ENCODE assay signal across 1 cellular context in the genomic region with DNA sequence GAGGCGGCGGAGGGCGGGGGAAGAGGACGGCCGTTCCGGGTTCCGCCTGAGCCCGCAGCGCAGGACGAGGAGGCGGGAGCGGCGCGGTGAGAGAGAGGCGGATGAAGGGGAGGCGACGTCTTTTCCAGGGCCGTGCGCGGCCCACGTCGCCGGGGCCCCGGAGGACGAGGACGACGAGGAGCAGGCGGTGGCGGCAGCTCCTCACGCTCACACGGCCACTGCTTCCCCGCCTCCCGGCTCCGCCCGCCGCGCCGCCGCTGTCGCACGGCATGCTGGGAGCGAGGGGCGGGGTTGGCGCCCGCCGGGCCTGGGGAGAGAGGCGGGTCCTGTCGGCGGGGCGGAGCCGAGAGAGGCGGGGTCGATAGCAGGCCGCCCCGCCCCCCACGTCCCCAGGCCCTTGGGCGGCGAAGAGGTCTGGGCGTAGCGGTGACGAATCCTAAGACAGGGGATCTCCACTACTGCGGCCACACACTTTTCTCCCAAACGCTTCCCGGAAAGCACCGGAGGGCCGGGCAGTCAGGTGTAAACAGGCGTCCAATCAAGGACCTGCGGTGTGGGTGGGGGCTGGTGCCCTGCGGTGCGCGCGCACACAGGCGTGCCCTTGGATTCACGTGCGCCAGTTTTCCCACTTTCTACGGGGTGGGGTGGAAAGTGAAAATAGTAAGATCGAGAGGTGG.
A peak's percentile ranks its signal among the peaks of the same experiment; 100 is the strongest.
TF ChIP-seq lines count a peak whose summit lies in the region.
"Not testable (repeated sequence)": the region's sequence is repeated elsewhere in the genome, so short reads cannot be mapped to it uniquely, and the experiment has no call there.

Gene SMG1 (minus strand): TSS at position 220 of the 677 bp plus-strand sequence. CDS start 367 bp downstream, outside the sequence.

TF ChIP-seq in HepG2, 621 proteins besides CTCF, POLR2A, EP300 and RAD21 (continued from another document and continues in another):
- TF ChIP-seq TFAP4 (IDR thresholded peaks at IDR 0.05; ENCODE audit: borderline replicate concordance, low read depth) (peak; percentile 69), IRX3 (CRISPR knock-in tag; IDR thresholded peaks at IDR 0.05; ENCODE audit: borderline replicate concordance, low read depth) (peak; percentile 85; the same call in 1 of the 2 replicates), HOXA3 (CRISPR knock-in tag; IDR thresholded peaks at IDR 0.05) (peak; percentile 87), MXD3 (CRISPR knock-in tag; IDR thresholded peaks at IDR 0.05) (peak; percentile 91), LCORL (IDR thresholded peaks at IDR 0.05) (peak; percentile 78), LCORL (CRISPR knock-in tag; IDR thresholded peaks at IDR 0.05) (peak; percentile 95; the same call in 1 of the 2 replicates), ZSCAN9 (CRISPR knock-in tag; IDR thresholded peaks at IDR 0.05; ENCODE audit: borderline replicate concordance) (peak; percentile 60; the same call in 1 of the 2 replicates), ARID4A (CRISPR knock-in tag; IDR thresholded peaks at IDR 0.05; ENCODE audit: borderline replicate concordance) (peak; percentile 92), GATAD2A (CRISPR knock-in tag; IDR thresholded peaks at IDR 0.05) (peak; percentile 70), ZNF772 (CRISPR knock-in tag; IDR thresholded peaks at IDR 0.05) (peak; percentile 91), ZNF746 (CRISPR knock-in tag; IDR thresholded peaks at IDR 0.05) (peak; percentile 95), SPEN (CRISPR knock-in tag; IDR thresholded peaks at IDR 0.05; ENCODE audit: low read depth) (peak; percentile 84), ZNF235 (CRISPR knock-in tag; IDR thresholded peaks at IDR 0.05; ENCODE audit: borderline replicate concordance) (peak; percentile 98), ARNTL (CRISPR knock-in tag; IDR thresholded peaks at IDR 0.05) (peak; percentile 97), RARG (CRISPR knock-in tag; IDR thresholded peaks at IDR 0.05; ENCODE audit: low read depth) (peak; percentile 79), ZNF224 (CRISPR knock-in tag; IDR thresholded peaks at IDR 0.05) (peak; percentile 95; the same call in 1 of the 2 replicates), MEIS1 (CRISPR knock-in tag; IDR thresholded peaks at IDR 0.05; ENCODE audit: borderline replicate concordance) (peak; percentile 84; the same call in 1 of the 2 replicates), REST (IDR thresholded peaks at IDR 0.05; ENCODE audit: borderline replicate concordance in 1 of 2, low read depth in 1 of 2, low read length in 2 of 2) (peak in 1 of 2 experiments; percentile 49; a peak in 1 of 4 replicates), TCF12 (CRISPR knock-in tag; IDR thresholded peaks at IDR 0.05) (peak; percentile 94), ZNF790 (CRISPR knock-in tag; IDR thresholded peaks at IDR 0.05; ENCODE audit: borderline replicate concordance) (peak; percentile 98), SP4 (CRISPR knock-in tag; IDR thresholded peaks at IDR 0.05) (peak; percentile 98), ZNF431 (CRISPR knock-in tag; IDR thresholded peaks at IDR 0.05; ENCODE audit: borderline replicate concordance, low read depth) (peak; percentile 91; the same call in 1 of the 2 replicates), ZNF580 (CRISPR knock-in tag; IDR thresholded peaks at IDR 0.05; ENCODE audit: borderline replicate concordance, low read depth) (peak; percentile 96), RFXAP (CRISPR knock-in tag; IDR thresholded peaks at IDR 0.05; ENCODE audit: borderline replicate concordance) (peak; percentile 64), ZNF709 (CRISPR knock-in tag; IDR thresholded peaks at IDR 0.05) (peak; percentile 92), U2AF1 (optimal IDR thresholded peaks at IDR 0.05; ENCODE audit: low read depth, low read length) (peak; percentile 38), ZFP36L1 (CRISPR knock-in tag; IDR thresholded peaks at IDR 0.05) (peak; percentile 97), SRY (CRISPR knock-in tag; IDR thresholded peaks at IDR 0.05) (peak; percentile 96), ERF (CRISPR knock-in tag; IDR thresholded peaks at IDR 0.05) (peak; percentile 89; the same call in 1 of the 2 replicates), ARHGAP35 (CRISPR knock-in tag; IDR thresholded peaks at IDR 0.05; ENCODE audit: borderline replicate concordance) (peak; percentile 90)
- TF ChIP-seq, protein P1, sequence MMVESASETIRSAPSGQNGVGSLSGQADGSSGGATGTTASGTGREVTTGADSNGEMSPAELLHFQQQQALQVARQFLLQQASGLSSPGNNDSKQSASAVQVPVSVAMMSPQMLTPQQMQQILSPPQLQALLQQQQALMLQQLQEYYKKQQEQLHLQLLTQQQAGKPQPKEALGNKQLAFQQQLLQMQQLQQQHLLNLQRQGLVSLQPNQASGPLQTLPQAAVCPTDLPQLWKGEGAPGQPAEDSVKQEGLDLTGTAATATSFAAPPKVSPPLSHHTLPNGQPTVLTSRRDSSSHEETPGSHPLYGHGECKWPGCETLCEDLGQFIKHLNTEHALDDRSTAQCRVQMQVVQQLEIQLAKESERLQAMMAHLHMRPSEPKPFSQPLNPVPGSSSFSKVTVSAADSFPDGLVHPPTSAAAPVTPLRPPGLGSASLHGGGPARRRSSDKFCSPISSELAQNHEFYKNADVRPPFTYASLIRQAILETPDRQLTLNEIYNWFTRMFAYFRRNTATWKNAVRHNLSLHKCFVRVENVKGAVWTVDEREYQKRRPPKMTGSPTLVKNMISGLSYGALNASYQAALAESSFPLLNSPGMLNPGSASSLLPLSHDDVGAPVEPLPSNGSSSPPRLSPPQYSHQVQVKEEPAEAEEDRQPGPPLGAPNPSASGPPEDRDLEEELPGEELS (CRISPR knock-in tag; IDR thresholded peaks at IDR 0.05) = peak; percentile 66; the same call in 1 of the 2 replicates
- TF ChIP-seq, protein P2, sequence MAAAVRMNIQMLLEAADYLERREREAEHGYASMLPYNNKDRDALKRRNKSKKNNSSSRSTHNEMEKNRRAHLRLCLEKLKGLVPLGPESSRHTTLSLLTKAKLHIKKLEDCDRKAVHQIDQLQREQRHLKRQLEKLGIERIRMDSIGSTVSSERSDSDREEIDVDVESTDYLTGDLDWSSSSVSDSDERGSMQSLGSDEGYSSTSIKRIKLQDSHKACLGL (CRISPR knock-in tag; IDR thresholded peaks at IDR 0.05) = peak; percentile 97
- not testable (repeated sequence) for TF ChIP-seq TCF12 (IDR thresholded peaks at IDR 0.05)
- TF ChIP-seq, protein P3, sequence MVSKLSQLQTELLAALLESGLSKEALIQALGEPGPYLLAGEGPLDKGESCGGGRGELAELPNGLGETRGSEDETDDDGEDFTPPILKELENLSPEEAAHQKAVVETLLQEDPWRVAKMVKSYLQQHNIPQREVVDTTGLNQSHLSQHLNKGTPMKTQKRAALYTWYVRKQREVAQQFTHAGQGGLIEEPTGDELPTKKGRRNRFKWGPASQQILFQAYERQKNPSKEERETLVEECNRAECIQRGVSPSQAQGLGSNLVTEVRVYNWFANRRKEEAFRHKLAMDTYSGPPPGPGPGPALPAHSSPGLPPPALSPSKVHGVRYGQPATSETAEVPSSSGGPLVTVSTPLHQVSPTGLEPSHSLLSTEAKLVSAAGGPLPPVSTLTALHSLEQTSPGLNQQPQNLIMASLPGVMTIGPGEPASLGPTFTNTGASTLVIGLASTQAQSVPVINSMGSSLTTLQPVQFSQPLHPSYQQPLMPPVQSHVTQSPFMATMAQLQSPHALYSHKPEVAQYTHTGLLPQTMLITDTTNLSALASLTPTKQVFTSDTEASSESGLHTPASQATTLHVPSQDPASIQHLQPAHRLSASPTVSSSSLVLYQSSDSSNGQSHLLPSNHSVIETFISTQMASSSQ (IDR thresholded peaks at IDR 0.05; ENCODE audit: low read depth) = peak; percentile 35; the same call in 1 of the 2 replicates
- TF ChIP-seq, protein P3 (CRISPR knock-in tag; IDR thresholded peaks at IDR 0.05; ENCODE audit: borderline replicate concordance) = peak; percentile 51; the same call in 1 of the 2 replicates
- TF ChIP-seq, protein P4, sequence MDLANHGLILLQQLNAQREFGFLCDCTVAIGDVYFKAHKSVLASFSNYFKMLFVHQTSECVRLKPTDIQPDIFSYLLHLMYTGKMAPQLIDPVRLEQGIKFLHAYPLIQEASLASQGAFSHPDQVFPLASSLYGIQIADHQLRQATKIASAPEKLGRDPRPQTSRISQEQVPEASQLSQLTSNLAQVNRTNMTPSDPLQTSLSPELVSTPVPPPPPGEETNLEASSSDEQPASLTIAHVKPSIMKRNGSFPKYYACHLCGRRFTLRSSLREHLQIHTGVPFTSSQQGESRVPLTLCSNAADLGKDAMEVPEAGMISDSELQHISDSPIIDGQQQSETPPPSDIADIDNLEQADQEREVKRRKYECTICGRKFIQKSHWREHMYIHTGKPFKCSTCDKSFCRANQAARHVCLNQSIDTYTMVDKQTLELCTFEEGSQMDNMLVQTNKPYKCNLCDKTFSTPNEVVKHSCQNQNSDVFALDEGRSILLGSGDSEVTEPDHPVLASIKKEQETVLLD (CRISPR knock-in tag; IDR thresholded peaks at IDR 0.05; ENCODE audit: low read depth) = peak; percentile 79; the same call in 1 of the 2 replicates
